ENCODE assay signal across 14 cellular contexts in genomic region chr19:34432797-34433196, GRCh38. TPM values are rescaled to one million over a fixed set of nuclear protein-coding genes. Genes with fewer than 3 reads are reported as not detected.
DNase-seq lines count a peak whose midpoint lies in the region; ATAC-seq and TF ChIP-seq lines count a peak whose summit lies in the region.
"Had no signal": no experiment of that assay in that cellular context is flagged by ENCODE, and none has a peak within 500 bp of the region (broad histone marks: within the 10 kb centered on the region; RNA-seq: fewer than 3 reads in every experiment).

No MANE protein-coding gene starts in this region.

- DNase-seq in T-helper 17 cell: no peak
- no peak for DNase-seq in dorsolateral prefrontal cortex
- DNase-seq in mesenchymal stem cell: peak; percentile 52
- no peak for DNase-seq in thoracic aorta (ENCODE audit: low spot score)
- no peak for DNase-seq in BE2C
- no peak for DNase-seq in hippocampal formation (lab: John Stamatoyannopoulos, UW)
- DNase-seq: adrenal gland; Caco-2; erythroblast; MG63; stimulated activated CD4-positive, alpha-beta T cell treated with anti-CD3 and anti-CD28 coated beads, Interleukin-2, amount 100 ng/mL, for 48 hours had no signal

- H4K91ac ChIP-seq in mesenchymal stem cell (ENCODE audit: low read length): no peak overlapping the region

- H3K23ac ChIP-seq in mesenchymal stem cell (ENCODE audit: low read length in 2 of 2): no peak overlapping the region

- H3K27ac Mint-ChIP-seq in T-helper 17 cell: peak overlapping the region; percentile 19
- H3K27ac Mint-ChIP-seq: stimulated activated naive CD8-positive, alpha-beta T cell treated with anti-CD3 and anti-CD28 coated beads, Interleukin-15, Interleukin-2, amounts not matched to agents 100 ng/mL and 50 ng/mL, for 24 hours had no signal

- no peak overlapping the region for H2BK5ac ChIP-seq in mesenchymal stem cell (ENCODE audit: low read depth, low read length, poor library complexity, severe bottlenecking)

- H3K14ac ChIP-seq in mesenchymal stem cell (ENCODE audit: low read length in 2 of 2): no peak overlapping the region

- H3K4me3 ChIP-seq in dorsolateral prefrontal cortex: no peak overlapping the region
- no peak overlapping the region for H3K4me3 ChIP-seq in mesenchymal stem cell (ENCODE audit: insufficient read depth in 1 of 2, low read depth in 1 of 2, low read length in 2 of 2)
- peak overlapping the region; percentile 38 for H3K4me3 ChIP-seq in thoracic aorta
- no peak overlapping the region for H3K4me3 ChIP-seq in BE2C (ENCODE audit: low read depth, low read length)
- H3K4me3 ChIP-seq: adrenal gland, MG63 had no signal

- H3K4me2 ChIP-seq in mesenchymal stem cell (ENCODE audit: low read length, poor library complexity, severe bottlenecking): no peak overlapping the region

- H3K27me3 Mint-ChIP-seq in T-helper 17 cell: no peaks in the 10 kb centered on the region
- H3K27me3 Mint-ChIP-seq: stimulated activated naive CD8-positive, alpha-beta T cell treated with anti-CD3 and anti-CD28 coated beads, Interleukin-15, Interleukin-2, amounts not matched to agents 100 ng/mL and 50 ng/mL, for 24 hours had no signal

- H2AK5ac ChIP-seq in mesenchymal stem cell (ENCODE audit: low read length, severe bottlenecking): no peak overlapping the region

- H3K9me3 ChIP-seq in T-helper 17 cell (ENCODE audit: control insufficient read depth, low read length, poor library complexity, severe bottlenecking) (no peaks in the 10 kb centered on the region), mesenchymal stem cell (ENCODE audit: control insufficient read depth, low read length) (no peaks in the 10 kb centered on the region), thoracic aorta (no peaks in the 10 kb centered on the region), BE2C (no peaks in the 10 kb centered on the region)
- H3K9me3 ChIP-seq: adrenal gland, Caco-2, MG63 had no signal

- no peak overlapping the region for H2BK12ac ChIP-seq in mesenchymal stem cell (ENCODE audit: low read length in 2 of 2)

- H2BK15ac ChIP-seq in mesenchymal stem cell (ENCODE audit: low read depth, poor library complexity, severe bottlenecking): no peak overlapping the region

- TF ChIP-seq CTCF in dorsolateral prefrontal cortex (IDR thresholded peaks at IDR 0.05 in 54 of 56, conservative IDR thresholded peaks at IDR 0.05 in 2 of 56; ENCODE audit: low read depth in 1 of 56, partially characterized antibody in 56 of 56) (no peak), thoracic aorta (IDR thresholded peaks at IDR 0.05) (no peak), BE2C (IDR thresholded peaks at IDR 0.05; ENCODE audit: low read depth, low read length) (no peak)

- H3K9ac ChIP-seq in mesenchymal stem cell (ENCODE audit: low read length): peak overlapping the region; percentile 98

- 86% methylated on average over 5 of the region's 5 CpGs for WGBS in mesenchymal stem cell

- no peak overlapping the region for H4K8ac ChIP-seq in mesenchymal stem cell (ENCODE audit: low read length)

- H3K36me3 ChIP-seq in mesenchymal stem cell (ENCODE audit: control insufficient read depth in 1 of 2, insufficient read depth in 2 of 2, low read depth in 1 of 2, low read length in 2 of 2): peaks cover 34 to 48% of the 10 kb centered on the region in 2 experiments
- peaks cover 13% of the 10 kb centered on the region for H3K36me3 ChIP-seq in thoracic aorta
- peaks cover 66% of the 10 kb centered on the region for H3K36me3 ChIP-seq in BE2C

- peaks cover 8% of the 10 kb centered on the region for H3K4me1 ChIP-seq in mesenchymal stem cell (ENCODE audit: control insufficient read depth, insufficient read depth, low read depth, low read length)
- H3K4me1 ChIP-seq in thoracic aorta (ENCODE audit: control insufficient read depth in 1 of 2, low read depth in 2 of 2): peaks cover 40 to 79% of the 10 kb centered on the region in 2 donors
- H3K4me1 ChIP-seq in BE2C: peaks cover 4% of the 10 kb centered on the region; the same call in 1 of the 2 replicates

- H3K79me1 ChIP-seq in mesenchymal stem cell (replicated peaks; ENCODE audit: low read length, poor library complexity, severe bottlenecking): peaks cover 8% of the 10 kb centered on the region

- H3K18ac ChIP-seq in mesenchymal stem cell (ENCODE audit: low read depth in 1 of 2, low read length in 2 of 2): no peak overlapping the region

- H3K4me1 Mint-ChIP-seq in T-helper 17 cell: peaks cover 23% of the 10 kb centered on the region

- no peak for ATAC-seq in T-helper 17 cell
- ATAC-seq in thoracic aorta (ENCODE audit: insufficient number of reproducible peaks, low FRiP score, low read depth): no peak
- no peak for ATAC-seq in GM21447 (IDR thresholded peaks at IDR 0.05; ENCODE audit: unreplicated experiment)

- no peak overlapping the region for H2AFZ ChIP-seq in mesenchymal stem cell (ENCODE audit: low read depth, low read length)

- H3K36me3 Mint-ChIP-seq in T-helper 17 cell (ENCODE audit: low read depth): no peaks in the 10 kb centered on the region

- no peaks in the 10 kb centered on the region for H3K27me3 ChIP-seq in dorsolateral prefrontal cortex
- no peaks in the 10 kb centered on the region for H3K27me3 ChIP-seq in mesenchymal stem cell (ENCODE audit: control insufficient read depth in 1 of 2, insufficient read depth in 1 of 2, low read length in 2 of 2)
- no peaks in the 10 kb centered on the region for H3K27me3 ChIP-seq in thoracic aorta (replicated peaks; ENCODE audit: insufficient read depth)
- H3K27me3 ChIP-seq in BE2C: no peaks in the 10 kb centered on the region
- H3K27me3 ChIP-seq: adrenal gland, MG63 had no signal

- intact Hi-C loops in dorsolateral prefrontal cortex (cut with DNase I): no loop called here

- no peak overlapping the region for H2BK120ac ChIP-seq in mesenchymal stem cell (ENCODE audit: low read depth, low read length)

- H3K4me3 Mint-ChIP-seq in T-helper 17 cell: no peak overlapping the region
- H3K4me3 Mint-ChIP-seq: stimulated activated naive CD8-positive, alpha-beta T cell treated with anti-CD3 and anti-CD28 coated beads, Interleukin-15, Interleukin-2, amounts not matched to agents 100 ng/mL and 50 ng/mL, for 24 hours had no signal

- H3K27ac ChIP-seq in dorsolateral prefrontal cortex (peak overlapping the region in 42 of 59 donors; percentile 3 to 93 (median 48)), mesenchymal stem cell (ENCODE audit: low read length, poor library complexity, severe bottlenecking) (no peak overlapping the region), thoracic aorta (peak overlapping the region; percentile 94 to 98)
- H3K27ac ChIP-seq: HL-60 had no signal

- no peak overlapping the region for H3K4ac ChIP-seq in mesenchymal stem cell (ENCODE audit: low read depth in 1 of 2, low read length in 2 of 2)

RNA-seq across cellular contexts. Expression of gene UBA2, which starts 4.6 kb away (rescaled TPM):
- total RNA-seq in T-helper 17 cell (10 to 100 TPM; 55.2 to 62.0 TPM), dorsolateral prefrontal cortex (10 to 100 TPM; 52.0 to 96.4 (median 72.7) TPM), thoracic aorta (100 to 1,000 TPM; 105 to 107 TPM)
- 80.7 TPM for polyA plus RNA-seq in mesenchymal stem cell (2013, experiment 1 of 2)
- 81.9 TPM for polyA plus RNA-seq in mesenchymal stem cell (2013, experiment 2 of 2)
- 171 TPM for polyA plus RNA-seq in BE2C (2012; ENCODE audit: insufficient read depth, insufficient read length, low read depth)

RNA-seq across cellular contexts. Expression of gene PDCD2L, which starts 28.6 kb away (rescaled TPM):
- total RNA-seq in T-helper 17 cell: 1 to 10 TPM; 5.9 to 6.2 TPM
- total RNA-seq in dorsolateral prefrontal cortex: 10 to 100 TPM in 94 of 120 experiments, 1 to 10 TPM in 26; 5.0 to 24.8 (median 12.6) TPM
- polyA plus RNA-seq in mesenchymal stem cell (2013, experiment 1 of 2): 6.0 TPM
- polyA plus RNA-seq in mesenchymal stem cell (2013, experiment 2 of 2): 5.9 TPM
- 10 to 100 TPM in 1 of 2 donors, 1 to 10 TPM in 1; 6.2 to 12.8 TPM for total RNA-seq in thoracic aorta
- polyA plus RNA-seq in BE2C (2012; ENCODE audit: insufficient read depth, insufficient read length, low read depth): 48.0 TPM

RNA-seq across cellular contexts. Expression of gene WTIP, which starts 48.8 kb away (rescaled TPM):
- total RNA-seq in T-helper 17 cell: under 1 TPM; 0.08 to 0.10 TPM
- total RNA-seq in dorsolateral prefrontal cortex: 10 to 100 TPM in 42 of 120 experiments, 1 to 10 TPM in 78; 3.4 to 27.7 (median 7.9) TPM
- 6.3 TPM for polyA plus RNA-seq in mesenchymal stem cell (2013, experiment 1 of 2)
- 5.7 TPM for polyA plus RNA-seq in mesenchymal stem cell (2013, experiment 2 of 2)
- 100 to 1,000 TPM; 110 to 175 TPM for total RNA-seq in thoracic aorta
- 2.7 TPM for polyA plus RNA-seq in BE2C (2012; ENCODE audit: insufficient read depth, insufficient read length, low read depth)
